Comparison of ENCODE assay signal across 14 cellular contexts in genomic region chr16:85908889-85909584, GRCh38. TPM values are rescaled to one million over a fixed set of nuclear protein-coding genes. Genes with fewer than 3 reads are reported as not detected.
DNase-seq lines count a peak whose midpoint lies in the region; ATAC-seq and TF ChIP-seq lines count a peak whose summit lies in the region.
"Had no signal": no experiment of that assay in that cellular context is flagged by ENCODE, and none has a peak within 500 bp of the region (broad histone marks: within the 10 kb centered on the region; RNA-seq: fewer than 3 reads in every experiment).

No MANE protein-coding gene starts in this region.

- TF ChIP-seq CTCF in lower lobe of right lung (IDR thresholded peaks at IDR 0.05) (no peak), transverse colon (IDR thresholded peaks at IDR 0.05) (no peak), osteocyte (IDR thresholded peaks at IDR 0.05) (no peak)

- H3K27ac Mint-ChIP-seq in activated naive CD4-positive, alpha-beta T cell treated with anti-CD3 and anti-CD28 coated beads, Interleukin-2, amount 10 ng/mL, durations not matched to agents 7 days and 5 days: peak overlapping the region; percentile 46
- H3K27ac Mint-ChIP-seq in activated naive CD8-positive, alpha-beta T cell treated with anti-CD3 and anti-CD28 coated beads, Interleukin-2, amount 10 ng/mL, durations not matched to agents 7 days and 5 days: peak overlapping the region; percentile 54
- H3K27ac Mint-ChIP-seq in osteocyte (ENCODE audit: unreplicated experiment): no peak overlapping the region
- H3K27ac Mint-ChIP-seq: activated T-helper 17 cell treated with anti-CD3 and anti-CD28 coated beads, Interleukin-2, amount 50 U/mL, for 72 hours had no signal

- no peaks in the 10 kb centered on the region for H3K9me3 Mint-ChIP-seq in activated naive CD4-positive, alpha-beta T cell treated with anti-CD3 and anti-CD28 coated beads, Interleukin-2, amount 10 ng/mL, durations not matched to agents 7 days and 5 days
- no peaks in the 10 kb centered on the region for H3K9me3 Mint-ChIP-seq in activated naive CD8-positive, alpha-beta T cell treated with anti-CD3 and anti-CD28 coated beads, Interleukin-2, amount 10 ng/mL, durations not matched to agents 7 days and 5 days
- H3K9me3 Mint-ChIP-seq in osteocyte (ENCODE audit: unreplicated experiment): peaks cover 6% of the 10 kb centered on the region
- H3K9me3 Mint-ChIP-seq: activated T-helper 17 cell treated with anti-CD3 and anti-CD28 coated beads, Interleukin-2, amount 50 U/mL, for 72 hours had no signal

- H3K9me3 ChIP-seq in lower lobe of right lung: no peaks in the 10 kb centered on the region
- no peaks in the 10 kb centered on the region for H3K9me3 ChIP-seq in transverse colon
- H3K9me3 ChIP-seq: gastrocnemius medialis had no signal

- H3K27me3 ChIP-seq in lower lobe of right lung (ENCODE audit: low read depth) (no peaks in the 10 kb centered on the region), transverse colon (no peaks in the 10 kb centered on the region)

- CTCF ChIA-PET in activated naive CD4-positive, alpha-beta T cell treated with anti-CD3 and anti-CD28 coated beads, Interleukin-2, amount 10 ng/mL, durations not matched to agents 7 days and 5 days (lab: Charles Lee): no interaction called here

- H3K36me3 ChIP-seq in lower lobe of right lung: peaks cover 5% of the 10 kb centered on the region
- H3K36me3 ChIP-seq in transverse colon: no peaks in the 10 kb centered on the region
- H3K36me3 ChIP-seq: gastrocnemius medialis had no signal

- H3K27ac ChIP-seq in lower lobe of right lung: peak overlapping the region; percentile 66
- peak overlapping the region; percentile 32 to 44 (median 42) for H3K27ac ChIP-seq in transverse colon
- H3K27ac ChIP-seq: gastrocnemius medialis, KMS-11 had no signal

- H3K4me3 Mint-ChIP-seq in activated naive CD4-positive, alpha-beta T cell treated with anti-CD3 and anti-CD28 coated beads, Interleukin-2, amount 10 ng/mL, durations not matched to agents 7 days and 5 days: no peak overlapping the region
- H3K4me3 Mint-ChIP-seq in activated naive CD8-positive, alpha-beta T cell treated with anti-CD3 and anti-CD28 coated beads, Interleukin-2, amount 10 ng/mL, durations not matched to agents 7 days and 5 days: no peak overlapping the region
- no peak overlapping the region for H3K4me3 Mint-ChIP-seq in osteocyte (ENCODE audit: unreplicated experiment)
- H3K4me3 Mint-ChIP-seq: activated T-helper 17 cell treated with anti-CD3 and anti-CD28 coated beads, Interleukin-2, amount 50 U/mL, for 72 hours had no signal

- in situ Hi-C loops in transverse colon (cut with MboI; ENCODE audit: low pct_ligation_motif_present in 1 of 4, low pct_unique_long_range_greater_than_20kb in 1 of 4, low sequenced_read_pairs in 3 of 4): no loop called here

- H3K4me1 ChIP-seq in lower lobe of right lung (peaks cover 33% of the 10 kb centered on the region), transverse colon (peaks cover 0 to 18% (median 5%) of the 10 kb centered on the region in 4 donors)
- H3K4me1 ChIP-seq: gastrocnemius medialis had no signal

- TF ChIP-seq EP300 in transverse colon (IDR thresholded peaks at IDR 0.05; ENCODE audit: low read depth): no peak

- H3K4me3 ChIP-seq in lower lobe of right lung (no peak overlapping the region), transverse colon (no peak overlapping the region)
- H3K4me3 ChIP-seq: gastrocnemius medialis had no signal

- no peak for TF ChIP-seq POLR2A in transverse colon (IDR thresholded peaks at IDR 0.05)

- intact Hi-C loops in lower lobe of right lung (cut with DNase I): no loop called here
- intact Hi-C loops in transverse colon (cut with DNase I; ENCODE audit: low total_unique reads): no loop called here

- WGBS in transverse colon (ENCODE audit: low coverage in 1 of 2), 2 donors: 81% methylated on average over 10 of the region's 10 CpGs; no CpG with 5 or more reads in 1 of the 2 donors

- H3K4me1 Mint-ChIP-seq in activated naive CD4-positive, alpha-beta T cell treated with anti-CD3 and anti-CD28 coated beads, Interleukin-2, amount 10 ng/mL, durations not matched to agents 7 days and 5 days: peaks cover 30% of the 10 kb centered on the region
- peaks cover 38% of the 10 kb centered on the region for H3K4me1 Mint-ChIP-seq in activated naive CD8-positive, alpha-beta T cell treated with anti-CD3 and anti-CD28 coated beads, Interleukin-2, amount 10 ng/mL, durations not matched to agents 7 days and 5 days
- no peaks in the 10 kb centered on the region for H3K4me1 Mint-ChIP-seq in osteocyte (ENCODE audit: unreplicated experiment)
- H3K4me1 Mint-ChIP-seq: activated T-helper 17 cell treated with anti-CD3 and anti-CD28 coated beads, Interleukin-2, amount 50 U/mL, for 72 hours had no signal

- H3K27me3 Mint-ChIP-seq in activated naive CD4-positive, alpha-beta T cell treated with anti-CD3 and anti-CD28 coated beads, Interleukin-2, amount 10 ng/mL, durations not matched to agents 7 days and 5 days: no peaks in the 10 kb centered on the region
- H3K27me3 Mint-ChIP-seq in activated naive CD8-positive, alpha-beta T cell treated with anti-CD3 and anti-CD28 coated beads, Interleukin-2, amount 10 ng/mL, durations not matched to agents 7 days and 5 days: no peaks in the 10 kb centered on the region
- peaks cover 28% of the 10 kb centered on the region for H3K27me3 Mint-ChIP-seq in osteocyte (ENCODE audit: unreplicated experiment)
- H3K27me3 Mint-ChIP-seq: activated T-helper 17 cell treated with anti-CD3 and anti-CD28 coated beads, Interleukin-2, amount 50 U/mL, for 72 hours had no signal

- POLR2A ChIA-PET in activated naive CD8-positive, alpha-beta T cell treated with anti-CD3 and anti-CD28 coated beads, Interleukin-2, amount 10 ng/mL, durations not matched to agents 7 days and 5 days (lab: Charles Lee): interaction anchor here (0.9 kb wide), 1 partner anchor 88 kb away, joined by 3 read pairs; no protein-coding TSS in a partner anchor

- no peak for DNase-seq in activated naive CD4-positive, alpha-beta T cell treated with anti-CD3 and anti-CD28 coated beads, Interleukin-2, amount 10 ng/mL, durations not matched to agents 7 days and 5 days
- no peak for DNase-seq in activated naive CD4-positive, alpha-beta T cell treated with Interleukin-2 at 50 U/mL for 16 hours
- peak; percentile 10 for DNase-seq in activated naive CD8-positive, alpha-beta T cell treated with anti-CD3 and anti-CD28 coated beads, Interleukin-2, amount 10 ng/mL, durations not matched to agents 7 days and 5 days
- DNase-seq in lower lobe of right lung: no peak
- no peak for DNase-seq in transverse colon
- no peak for DNase-seq in AG20443 (ENCODE audit: low spot score)
- no peak for DNase-seq in NOMO-1 treated with dmso at 0.1 percent for 144 hours (lab: John Stamatoyannopoulos, UW; ENCODE audit: unreplicated experiment)
- no peak for DNase-seq in osteocyte (ENCODE audit: extremely low spot score, unreplicated experiment)
- DNase-seq: NCI-H2107; stimulated activated CD4-positive, alpha-beta T cell treated with anti-CD3 and anti-CD28 coated beads, Interleukin-12 subunit alpha, Interleukin-12 subunit beta, amount 100 ng/mL, for 4 hours; trophoblast cell had no signal

- peaks cover 46% of the 10 kb centered on the region for H3K36me3 Mint-ChIP-seq in activated naive CD4-positive, alpha-beta T cell treated with anti-CD3 and anti-CD28 coated beads, Interleukin-2, amount 10 ng/mL, durations not matched to agents 7 days and 5 days
- H3K36me3 Mint-ChIP-seq in activated naive CD8-positive, alpha-beta T cell treated with anti-CD3 and anti-CD28 coated beads, Interleukin-2, amount 10 ng/mL, durations not matched to agents 7 days and 5 days: peaks cover 50% of the 10 kb centered on the region
- H3K36me3 Mint-ChIP-seq in osteocyte (ENCODE audit: unreplicated experiment): no peaks in the 10 kb centered on the region

- no peak for ATAC-seq in activated naive CD8-positive, alpha-beta T cell treated with anti-CD3 and anti-CD28 coated beads, Interleukin-2, amount 10 ng/mL, durations not matched to agents 7 days and 5 days (ENCODE audit: low read depth)
- ATAC-seq in lower lobe of right lung: peak; percentile 57 to 58
- ATAC-seq: activated T-helper 17 cell treated with anti-CD3 and anti-CD28 coated beads, Interleukin-2, amount 50 U/mL, for 72 hours had no signal

RNA-seq across cellular contexts. Expression of gene IRF8, which starts 10.1 kb away (rescaled TPM):
- 10 to 100 TPM; 27.8 to 30.8 TPM for total RNA-seq in activated naive CD8-positive, alpha-beta T cell treated with anti-CD3 and anti-CD28 coated beads, Interleukin-2, amount 10 ng/mL, durations not matched to agents 7 days and 5 days
- total RNA-seq in lower lobe of right lung (67.9 TPM), transverse colon (10 to 100 TPM; 20.7 to 70.7 (median 45.2) TPM), osteocyte (not detected in 2 replicates)

Comparison
In these comparisons a context has a peak if more than half of its experiments do, and no peak if none do; other contexts are left out.
1. RNA of gene IRF8, which starts 10.1 kb away (total RNA-seq): 67.9 TPM in lower lobe of right lung (single experiment), 20.7 to 70.7 TPM in transverse colon and 27.8 to 30.8 TPM in activated naive CD8-positive, alpha-beta T cell treated with anti-CD3 and anti-CD28 coated beads, Interleukin-2, amount 10 ng/mL, durations not matched to agents 7 days and 5 days; not detected in osteocyte; every median in the first group is over 10 times any median in the second.